In genomic region chr10:33706746-33707145, GRCh38 we compare ENCODE assay signal across 1 cellular context.
TF ChIP-seq lines count a peak whose summit lies in the region.

No MANE protein-coding gene starts in this region.

TF ChIP-seq in H1, 55 proteins besides CTCF, POLR2A, EP300 and RAD21 (continued from another document):
- TF ChIP-seq CBX8 (IDR thresholded peaks at IDR 0.05; ENCODE audit: borderline replicate concordance, low read depth, low read length) (no peak), SIX5 (IDR thresholded peaks at IDR 0.05; ENCODE audit: low read depth, low read length) (no peak), YY1 (IDR thresholded peaks at IDR 0.05; ENCODE audit: low read depth, low read length) (no peak), SRF (IDR thresholded peaks at IDR 0.05; ENCODE audit: low read depth, low read length) (no peak), KDM5A (IDR thresholded peaks at IDR 0.05; ENCODE audit: low read length) (no peak), RFX5 (IDR thresholded peaks at IDR 0.05; ENCODE audit: borderline replicate concordance, low read depth, low read length) (no peak), RBBP5 (IDR thresholded peaks at IDR 0.05; ENCODE audit: borderline replicate concordance, low read depth, low read length) (no peak)
